In the genomic region with DNA sequence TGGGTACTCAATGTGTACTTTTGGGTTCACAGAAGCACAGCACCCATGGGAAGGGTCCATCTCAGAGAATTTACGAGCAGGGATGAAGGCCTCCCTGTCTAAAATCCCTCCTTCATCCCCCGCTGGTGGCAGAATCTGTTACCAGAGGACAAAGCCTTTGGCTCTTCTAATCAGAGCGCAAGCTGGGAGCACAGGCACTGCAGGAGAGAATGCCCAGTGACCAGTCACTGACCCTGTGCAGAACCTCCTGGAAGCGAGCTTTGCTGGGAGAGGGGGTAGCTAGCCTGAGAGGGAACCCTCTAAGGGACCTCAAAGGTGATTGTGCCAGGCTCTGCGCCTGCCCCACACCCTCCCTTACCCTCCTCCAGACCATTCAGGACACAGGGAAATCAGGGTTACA, we compare ENCODE assay signal across 1 cellular context.
TF ChIP-seq lines count a peak whose summit lies in the region.

No MANE protein-coding gene starts in this region.

TF ChIP-seq in H1, 55 proteins besides CTCF, POLR2A, EP300 and RAD21:
- TF ChIP-seq CTBP2 (IDR thresholded peaks at IDR 0.05; ENCODE audit: borderline replicate concordance, insufficient read depth, insufficient read length, low read length) (no peak), TEAD4 (IDR thresholded peaks at IDR 0.05; ENCODE audit: low read depth, low read length) (no peak), GABPA (IDR thresholded peaks at IDR 0.05; ENCODE audit: borderline replicate concordance, insufficient read depth, low read length) (no peak), TCF12 (IDR thresholded peaks at IDR 0.05; ENCODE audit: low read depth, low read length) (no peak), RNF2 (IDR thresholded peaks at IDR 0.05; ENCODE audit: borderline replicate concordance, low read depth, low read length, missing control alignments, poor library complexity, severe bottlenecking) (no peak)
